ENCODE assay signal across 8 cellular contexts in genomic region chr13:23466144-23467002, GRCh38. TPM values are rescaled to one million over a fixed set of nuclear protein-coding genes. Genes with fewer than 3 reads are reported as not detected.
A peak's percentile ranks its signal among the peaks of the same experiment; 100 is the strongest.
DNase-seq lines count a peak whose midpoint lies in the region; ATAC-seq and TF ChIP-seq lines count a peak whose summit lies in the region.

No MANE protein-coding gene starts in this region.

- DNase-seq in EH (ENCODE audit: low read depth): peak; percentile 84
- DNase-seq in SKM-1 (lab: John Stamatoyannopoulos, UW; ENCODE audit: unreplicated experiment): peak; percentile 46
- peak; percentile 62 for DNase-seq in activated naive CD8-positive, alpha-beta T cell treated with anti-CD3 and anti-CD28 coated beads for 36 hours
- peak; percentile 59 to 90 (median 80) for DNase-seq in head of caudate nucleus
- peak; percentile 57 for DNase-seq in transverse colon

- H3K27ac Mint-ChIP-seq in activated naive CD8-positive, alpha-beta T cell treated with anti-CD3 and anti-CD28 coated beads for 36 hours: no peak overlapping the region

- no peaks in the 10 kb centered on the region for H3K9me3 ChIP-seq in parathyroid adenoma (ENCODE audit: control insufficient read depth, low read length)
- no peaks in the 10 kb centered on the region for H3K9me3 ChIP-seq in transverse colon

- H3K9me3 Mint-ChIP-seq in activated naive CD8-positive, alpha-beta T cell treated with anti-CD3 and anti-CD28 coated beads for 36 hours: peaks cover 3% of the 10 kb centered on the region

- 1 to 40% methylated on average over 1 to 48 of the region's 64 CpGs for WGBS in transverse colon (ENCODE audit: low coverage in 1 of 2), 2 donors

- H4K20me1 ChIP-seq in KMS-11 (ENCODE audit: insufficient read depth): no peaks in the 10 kb centered on the region

- no peak for TF ChIP-seq POLR2A in transverse colon (IDR thresholded peaks at IDR 0.05)

- peaks cover 6% of the 10 kb centered on the region for H3K27me3 Mint-ChIP-seq in activated naive CD8-positive, alpha-beta T cell treated with anti-CD3 and anti-CD28 coated beads for 36 hours

- peaks cover 9% of the 10 kb centered on the region for H3K4me1 Mint-ChIP-seq in activated naive CD8-positive, alpha-beta T cell treated with anti-CD3 and anti-CD28 coated beads for 36 hours

- H3K4me1 ChIP-seq in KMS-11 (ENCODE audit: low read depth, poor library complexity, severe bottlenecking) (peaks cover 11% of the 10 kb centered on the region), parathyroid adenoma (peaks cover 7% of the 10 kb centered on the region), transverse colon (peaks cover 0 to 13% (median 9%) of the 10 kb centered on the region in 4 donors)

- no peaks in the 10 kb centered on the region for H3K36me3 Mint-ChIP-seq in activated naive CD8-positive, alpha-beta T cell treated with anti-CD3 and anti-CD28 coated beads for 36 hours

- peak overlapping the region; percentile 57 for H3K4me3 Mint-ChIP-seq in activated naive CD8-positive, alpha-beta T cell treated with anti-CD3 and anti-CD28 coated beads for 36 hours

- in situ Hi-C loops in transverse colon (cut with MboI; ENCODE audit: low pct_ligation_motif_present in 1 of 4, low pct_unique_long_range_greater_than_20kb in 1 of 4, low sequenced_read_pairs in 3 of 4): loop anchor here (10.0 to 25.0 kb wide), 2 partner anchors 396 to 408 kb away; no protein-coding TSS in a partner anchor

- H3K27ac ChIP-seq in KMS-11 (peak overlapping the region; percentile 75), parathyroid adenoma (peak overlapping the region; percentile 82), transverse colon (peak overlapping the region; percentile 59 to 87 (median 70))

- no peak for TF ChIP-seq EP300 in transverse colon (IDR thresholded peaks at IDR 0.05; ENCODE audit: low read depth)

- H3K36me3 ChIP-seq in KMS-11 (ENCODE audit: insufficient read depth) (no peaks in the 10 kb centered on the region), parathyroid adenoma (ENCODE audit: control insufficient read depth, insufficient read depth, low read length) (no peaks in the 10 kb centered on the region), transverse colon (no peaks in the 10 kb centered on the region)

- peak overlapping the region; percentile 69; the same call in 1 of the 2 replicates for H3K9ac ChIP-seq in KMS-11
- no peak overlapping the region for H3K9ac ChIP-seq in parathyroid adenoma

- peak; percentile 48 for TF ChIP-seq CTCF in KMS-11 (conservative IDR thresholded peaks at IDR 0.05; ENCODE audit: low read depth, low read length)
- TF ChIP-seq CTCF in parathyroid adenoma (IDR thresholded peaks at IDR 0.05): peak; percentile 44
- peak; percentile 35 to 61 (median 53) for TF ChIP-seq CTCF in transverse colon (IDR thresholded peaks at IDR 0.05)

- H3K4me3 ChIP-seq in KMS-11 (IDR thresholded peaks at IDR 0.05; ENCODE audit: insufficient read depth, low read depth, low read length) (no peak overlapping the region), parathyroid adenoma (ENCODE audit: low read depth, low read length) (peak overlapping the region; percentile 43), transverse colon (peak overlapping the region; percentile 20 to 53 (median 30))

- H3K4me2 ChIP-seq in KMS-11 (peak overlapping the region; percentile 93), parathyroid adenoma (ENCODE audit: low read length) (peak overlapping the region; percentile 66)

- H3K27me3 ChIP-seq in KMS-11 (ENCODE audit: insufficient read depth, low read depth) (no peaks in the 10 kb centered on the region), parathyroid adenoma (ENCODE audit: control insufficient read depth, insufficient read depth, low read length) (no peaks in the 10 kb centered on the region), transverse colon (peaks cover 7% of the 10 kb centered on the region)

- ATAC-seq in GM21737 (IDR thresholded peaks at IDR 0.05; ENCODE audit: unreplicated experiment): peak; percentile 78

- peak overlapping the region; percentile 89 for H2AFZ ChIP-seq in KMS-11 (ENCODE audit: low read depth)
- peak overlapping the region; percentile 86 for H2AFZ ChIP-seq in parathyroid adenoma

- intact Hi-C loops in head of caudate nucleus (cut with DNase I): loop anchor here (5.0 kb wide), 1 partner anchor 406 kb away; no protein-coding TSS in a partner anchor
- intact Hi-C loops in transverse colon (cut with DNase I; ENCODE audit: low total_unique reads): loop anchor here (10.0 kb wide), 1 partner anchor 408 kb away; no protein-coding TSS in a partner anchor

- H3K79me2 ChIP-seq in KMS-11 (ENCODE audit: insufficient read depth, low read depth) (no peaks in the 10 kb centered on the region), parathyroid adenoma (no peaks in the 10 kb centered on the region)

RNA-seq across cellular contexts. Expression of gene SACS, which starts 32.9 kb away (rescaled TPM):
- total RNA-seq in activated naive CD8-positive, alpha-beta T cell treated with anti-CD3 and anti-CD28 coated beads for 36 hours: 10 to 100 TPM; 47.5 to 50.6 TPM
- 1 to 10 TPM; 4.4 to 7.6 (median 5.5) TPM for total RNA-seq in transverse colon

Comparison
In these comparisons a context has a peak if more than half of its experiments do, and no peak if none do; other contexts are left out.
1. RNA of gene SACS, which starts 32.9 kb away (total RNA-seq): 47.5 to 50.6 TPM in activated naive CD8-positive, alpha-beta T cell treated with anti-CD3 and anti-CD28 coated beads for 36 hours; 4.4 to 7.6 TPM in transverse colon; every median in the first group is over 4 times any median in the second.
2. Peak in every context shown above with its lines, with median percentiles within 50 percentile points of each other: DNase-seq, H3K27ac ChIP-seq and CTCF ChIP-seq.